ENCODE assay signal across 8 cellular contexts in the genomic region with DNA sequence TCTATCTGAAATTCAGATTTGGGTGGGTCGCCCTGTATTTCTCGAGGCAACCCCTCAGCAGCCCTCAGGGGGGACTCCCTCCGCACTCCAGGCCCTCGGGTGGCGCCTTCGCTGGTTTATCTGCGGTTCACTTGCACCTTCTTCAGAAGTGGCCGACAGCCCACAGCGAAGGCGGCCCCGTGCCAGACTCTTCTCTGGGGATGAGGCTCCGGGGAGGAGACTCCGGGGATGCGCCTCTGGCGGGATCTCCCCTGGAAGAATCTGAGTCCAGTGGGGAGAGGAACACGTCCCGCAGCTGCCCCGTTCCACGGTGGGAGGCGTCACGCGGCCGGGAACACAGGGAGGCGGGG.
DNase-seq lines count a peak whose midpoint lies in the region; ATAC-seq and TF ChIP-seq lines count a peak whose summit lies in the region.

No MANE protein-coding gene starts in this region.

- H3K9ac ChIP-seq in rectal smooth muscle tissue (ENCODE audit: low read length): no peak overlapping the region

- DNase-seq in DMS114 treated with DMSO at 0.1 percent for 48 hours (lab: John Stamatoyannopoulos, UW; ENCODE audit: unreplicated experiment): peak; percentile 34
- peak; percentile 42 for DNase-seq in Jurkat, Clone E6-1 (ENCODE audit: low read depth, low spot score)
- DNase-seq in activated T-helper 1 cell treated with Interleukin-2 at 50 U/mL for 16 hours (ENCODE audit: low read depth): peak; percentile 13
- DNase-seq in cardiac muscle cell (ENCODE audit: low read depth in 1 of 2, low spot score in 1 of 2): peak; percentile 18 to 27
- DNase-seq in activated effector memory CD4-positive, alpha-beta T cell treated with anti-CD3 and anti-CD28 coated beads, Interleukin-2, amount 50 U/mL, for 16 hours: no peak
- DNase-seq in OCI-M1 (lab: John Stamatoyannopoulos, UW): no peak

- H3K27me3 ChIP-seq in cardiac muscle cell (peaks cover 10% of the 10 kb centered on the region), rectal smooth muscle tissue (ENCODE audit: control insufficient read depth, insufficient read depth, low read length) (no peaks in the 10 kb centered on the region)

- H3K27ac ChIP-seq in cardiac muscle cell (no peak overlapping the region), rectal smooth muscle tissue (ENCODE audit: low read depth, low read length) (peak overlapping the region; percentile 24)

- H3K4me1 ChIP-seq in cardiac muscle cell (ENCODE audit: low read depth): no peaks in the 10 kb centered on the region
- H3K4me1 ChIP-seq in rectal smooth muscle tissue (ENCODE audit: control insufficient read depth, insufficient read depth, low read length): no peaks in the 10 kb centered on the region

- TF ChIP-seq CTCF in cardiac muscle cell (IDR thresholded peaks at IDR 0.05; ENCODE audit: low read depth, low read length): no peak

- H3K36me3 ChIP-seq in cardiac muscle cell: no peaks in the 10 kb centered on the region
- H3K36me3 ChIP-seq in rectal smooth muscle tissue (ENCODE audit: control insufficient read depth, insufficient read depth, low read length): no peaks in the 10 kb centered on the region

- peak; percentile 39 for ATAC-seq in GM21528 (IDR thresholded peaks at IDR 0.05; ENCODE audit: low FRiP score, unreplicated experiment)

- no peaks in the 10 kb centered on the region for H3K9me3 ChIP-seq in cardiac muscle cell (ENCODE audit: low read depth)

- H3K4me3 ChIP-seq in Jurkat, Clone E6-1 (ENCODE audit: low read length): peak overlapping the region; percentile 59
- H3K4me3 ChIP-seq in cardiac muscle cell (peak overlapping the region; percentile 38), rectal smooth muscle tissue (ENCODE audit: low read length) (peak overlapping the region; percentile 60)

Comparison
In these comparisons a context has a peak if more than half of its experiments do, and no peak if none do; other contexts are left out.
1. DNase-seq: peak in DMS114 treated with DMSO at 0.1 percent for 48 hours (single experiment), Jurkat, Clone E6-1 (single experiment), activated T-helper 1 cell treated with Interleukin-2 at 50 U/mL for 16 hours (single experiment) and cardiac muscle cell (2 of 2); none in activated effector memory CD4-positive, alpha-beta T cell treated with anti-CD3 and anti-CD28 coated beads, Interleukin-2, amount 50 U/mL, for 16 hours (single experiment) and OCI-M1 (single experiment).
2. Peak in every context shown above with its lines, with median percentiles within 50 percentile points of each other: H3K4me3 ChIP-seq.